Comparison of ENCODE assay signal across 1 cellular context in genomic region chr3:52259448-52259847, GRCh38.
TF ChIP-seq lines count a peak whose summit lies in the region.

No MANE protein-coding gene starts in this region.

TF ChIP-seq in HEK293T, 16 proteins besides CTCF, POLR2A, EP300 and RAD21:
- no peak for TF ChIP-seq FOXA1 (IDR thresholded peaks at IDR 0.05)
- TF ChIP-seq SP1 (IDR thresholded peaks at IDR 0.05): no peak
- TF ChIP-seq CTBP1 (IDR thresholded peaks at IDR 0.05; ENCODE audit: borderline replicate concordance): no peak
- TF ChIP-seq ZNF384 (IDR thresholded peaks at IDR 0.05): no peak
- no peak for TF ChIP-seq ARNT (IDR thresholded peaks at IDR 0.05)
- TF ChIP-seq ELF4 (IDR thresholded peaks at IDR 0.05): no peak
- TF ChIP-seq FOXK2 (IDR thresholded peaks at IDR 0.05): no peak
- no peak for TF ChIP-seq TARDBP (IDR thresholded peaks at IDR 0.05)
- no peak for TF ChIP-seq LEF1 (IDR thresholded peaks at IDR 0.05; ENCODE audit: borderline replicate concordance)
- TF ChIP-seq PKNOX1 (IDR thresholded peaks at IDR 0.05): no peak
- no peak for TF ChIP-seq NFRKB (IDR thresholded peaks at IDR 0.05)
- no peak for TF ChIP-seq HDGF (IDR thresholded peaks at IDR 0.05; ENCODE audit: borderline replicate concordance)
- no peak for TF ChIP-seq FOXM1 (IDR thresholded peaks at IDR 0.05; ENCODE audit: borderline replicate concordance)
- TF ChIP-seq SUZ12 (IDR thresholded peaks at IDR 0.05): no peak
- TF ChIP-seq L3MBTL2 (conservative IDR thresholded peaks at IDR 0.05): no peak
- no peak for TF ChIP-seq BHLHE40 (IDR thresholded peaks at IDR 0.05; ENCODE audit: borderline replicate concordance)
